Comparison of ENCODE assay signal across 10 cellular contexts in the genomic region with DNA sequence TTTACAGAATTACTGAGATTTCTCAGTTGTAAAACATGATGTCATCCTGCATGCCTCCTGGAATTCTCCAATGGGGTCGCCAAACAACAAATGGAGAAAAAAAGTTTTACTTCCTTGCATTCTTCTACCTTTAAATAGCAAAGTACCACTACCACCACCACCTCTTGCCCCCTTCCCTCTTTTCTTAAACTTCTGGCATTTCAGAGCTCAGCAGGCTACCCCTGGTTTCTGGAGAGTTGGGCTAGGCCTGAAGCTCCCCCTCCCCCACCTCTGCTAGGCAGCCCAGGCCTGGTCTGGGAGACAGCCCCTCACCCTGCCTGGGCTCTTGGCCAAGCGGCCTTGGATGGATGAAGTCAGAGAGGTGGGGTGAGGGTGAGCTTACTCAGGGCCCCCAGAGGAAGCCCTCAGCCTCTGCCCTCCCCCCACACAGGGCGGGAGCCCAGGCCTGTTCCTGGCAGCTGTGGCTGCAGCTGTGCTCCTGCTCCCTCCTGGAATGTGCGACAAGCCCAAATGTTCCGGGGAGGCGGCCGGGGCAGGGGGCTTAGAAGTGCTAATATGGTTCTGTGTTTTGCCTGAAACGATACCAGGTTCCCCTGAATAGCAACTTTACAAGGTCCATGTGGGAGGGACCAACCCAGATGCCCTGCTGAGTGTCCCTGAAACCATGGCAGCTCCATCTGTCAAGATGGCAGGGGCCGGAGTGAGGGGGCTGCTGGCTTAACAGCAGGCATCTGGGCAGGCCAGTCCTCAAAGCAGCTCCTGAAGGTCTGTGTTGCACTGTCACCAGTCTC. TPM values are rescaled to one million over a fixed set of nuclear protein-coding genes. Genes with fewer than 3 reads are reported as not detected.
DNase-seq lines count a peak whose midpoint lies in the region; ATAC-seq and TF ChIP-seq lines count a peak whose summit lies in the region.
"Had no signal": no experiment of that assay in that cellular context is flagged by ENCODE, and none has a peak within 500 bp of the region (broad histone marks: within the 10 kb centered on the region; RNA-seq: fewer than 3 reads in every experiment).

No MANE protein-coding gene starts in this region.

- DNase-seq in head of caudate nucleus: peak in 37 of 42 donors; percentile 15 to 84 (median 53)
- peak; percentile 88 to 97 (median 96) for DNase-seq in ovary
- DNase-seq in stimulated activated CD8-positive, alpha-beta memory T cell treated with anti-CD3 and anti-CD28 coated beads, Interleukin-4, amount 100 ng/mL, for 48 hours: no peak
- DNase-seq in activated CD8-positive, alpha-beta T cell treated with anti-CD3 and anti-CD28 coated beads, Interleukin-2, amount 10 ng/mL, durations not matched to agents 7 days and 5 days: no peak
- DNase-seq in RKO (ENCODE audit: low spot score): no peak

- H3K4me3 Mint-ChIP-seq in activated CD8-positive, alpha-beta T cell treated with anti-CD3 and anti-CD28 coated beads, Interleukin-2, amount 10 ng/mL, durations not matched to agents 7 days and 5 days: no peak overlapping the region
- H3K4me3 Mint-ChIP-seq: activated naive CD4-positive, alpha-beta T cell treated with anti-CD3 and anti-CD28 coated beads, Interleukin-2, amount 50 U/mL, for 24 hours; IgD-negative memory B cell had no signal

- no peak overlapping the region for H3K4me3 ChIP-seq in BLaER1 treated with 17β-estradiol and CSF1 and Interleukin-3, amounts not matched to agents 10 nM and 100 nM
- H3K4me3 ChIP-seq in ovary: no peak overlapping the region

- H3K9ac ChIP-seq in BLaER1 treated with 17β-estradiol and CSF1 and Interleukin-3, amounts not matched to agents 10 nM and 100 nM: peak overlapping the region in 2 of 11 experiments; percentile 11 to 18; a peak in 1 of 22 replicates

- H3K9me3 ChIP-seq in BLaER1 treated with 17β-estradiol and CSF1 and Interleukin-3, amounts not matched to agents 10 nM and 100 nM (replicated peaks in 1 of 11): no peaks in the 10 kb centered on the region
- no peaks in the 10 kb centered on the region for H3K9me3 ChIP-seq in ovary

- no peak for TF ChIP-seq EP300 in ovary (IDR thresholded peaks at IDR 0.05)

- H4K20me1 ChIP-seq in BLaER1 treated with 17β-estradiol and CSF1 and Interleukin-3, amounts not matched to agents 10 nM and 100 nM: no peaks in the 10 kb centered on the region

- peaks cover 27% of the 10 kb centered on the region for H3K4me1 Mint-ChIP-seq in activated CD8-positive, alpha-beta T cell treated with anti-CD3 and anti-CD28 coated beads, Interleukin-2, amount 10 ng/mL, durations not matched to agents 7 days and 5 days (ENCODE audit: low read depth)

- peaks cover 11 to 46% (median 20%) of the 10 kb centered on the region in 10 experiments for H3K4me1 ChIP-seq in BLaER1 treated with 17β-estradiol and CSF1 and Interleukin-3, amounts not matched to agents 10 nM and 100 nM
- H3K4me1 ChIP-seq in ovary (ENCODE audit: insufficient read depth): peaks cover 6% of the 10 kb centered on the region

- peaks cover 0 to 40% (median 8%) of the 10 kb centered on the region in 11 experiments; a peak in 11 of 22 replicates for H3K36me3 ChIP-seq in BLaER1 treated with 17β-estradiol and CSF1 and Interleukin-3, amounts not matched to agents 10 nM and 100 nM
- no peaks in the 10 kb centered on the region for H3K36me3 ChIP-seq in ovary

- H3K27me3 Mint-ChIP-seq in activated CD8-positive, alpha-beta T cell treated with anti-CD3 and anti-CD28 coated beads, Interleukin-2, amount 10 ng/mL, durations not matched to agents 7 days and 5 days (ENCODE audit: low read depth): peaks cover 6% of the 10 kb centered on the region
- H3K27me3 Mint-ChIP-seq: activated naive CD4-positive, alpha-beta T cell treated with anti-CD3 and anti-CD28 coated beads, Interleukin-2, amount 50 U/mL, for 24 hours; IgD-negative memory B cell had no signal

- no peaks in the 10 kb centered on the region for H3K9me3 Mint-ChIP-seq in activated CD8-positive, alpha-beta T cell treated with anti-CD3 and anti-CD28 coated beads, Interleukin-2, amount 10 ng/mL, durations not matched to agents 7 days and 5 days (ENCODE audit: insufficient read depth)
- H3K9me3 Mint-ChIP-seq: activated naive CD4-positive, alpha-beta T cell treated with anti-CD3 and anti-CD28 coated beads, Interleukin-2, amount 50 U/mL, for 24 hours; IgD-negative memory B cell had no signal

- 7 to 12% (median 7%) methylated on average over 9 of the region's 9 CpGs for WGBS in ovary, 3 donors

- CTCF ChIA-PET in activated CD8-positive, alpha-beta T cell treated with anti-CD3 and anti-CD28 coated beads, Interleukin-2, amount 10 ng/mL, durations not matched to agents 7 days and 5 days (lab: Charles Lee): interaction anchor here (0.7 to 9.5 kb wide), 7 partner anchors 11 to 108 kb away, joined by 3 to 304 read pairs (median 4); no protein-coding TSS in a partner anchor

- POLR2A ChIA-PET in activated CD8-positive, alpha-beta T cell treated with anti-CD3 and anti-CD28 coated beads, Interleukin-2, amount 10 ng/mL, durations not matched to agents 7 days and 5 days (lab: Charles Lee): interaction anchor here (0.9 to 2.0 kb wide), 3 partner anchors 11 to 95 kb away, joined by 4 to 7 read pairs (median 4); partner anchors contain the start of gene GNE

- intact Hi-C loops in head of caudate nucleus (cut with DNase I) (loop anchor here (10.0 kb wide), 1 partner anchor 128 kb away; the partner anchor contains the start of gene RECK), ovary (cut with DNase I) (no loop called here)

- H3K27ac Mint-ChIP-seq in activated CD8-positive, alpha-beta T cell treated with anti-CD3 and anti-CD28 coated beads, Interleukin-2, amount 10 ng/mL, durations not matched to agents 7 days and 5 days: no peak overlapping the region
- H3K27ac Mint-ChIP-seq: activated naive CD4-positive, alpha-beta T cell treated with anti-CD3 and anti-CD28 coated beads, Interleukin-2, amount 50 U/mL, for 24 hours had no signal

- peaks cover 34% of the 10 kb centered on the region for H3K36me3 Mint-ChIP-seq in activated CD8-positive, alpha-beta T cell treated with anti-CD3 and anti-CD28 coated beads, Interleukin-2, amount 10 ng/mL, durations not matched to agents 7 days and 5 days (ENCODE audit: low read depth)
- H3K36me3 Mint-ChIP-seq: activated naive CD4-positive, alpha-beta T cell treated with anti-CD3 and anti-CD28 coated beads, Interleukin-2, amount 50 U/mL, for 24 hours had no signal

- peak overlapping the region in 9 of 11 experiments; percentile 8 to 67 (median 47); a peak in 17 of 22 replicates for H3K4me2 ChIP-seq in BLaER1 treated with 17β-estradiol and CSF1 and Interleukin-3, amounts not matched to agents 10 nM and 100 nM

- no peak for TF ChIP-seq CTCF in ovary (IDR thresholded peaks at IDR 0.05)

- peak overlapping the region in 3 of 11 experiments; percentile 13 to 23 (median 16); a peak in 1 of 22 replicates for H3K27ac ChIP-seq in BLaER1 treated with 17β-estradiol and CSF1 and Interleukin-3, amounts not matched to agents 10 nM and 100 nM
- peak overlapping the region; percentile 46 to 76 for H3K27ac ChIP-seq in ovary

- no peaks in the 10 kb centered on the region for H3K27me3 ChIP-seq in BLaER1 treated with 17β-estradiol and CSF1 and Interleukin-3, amounts not matched to agents 10 nM and 100 nM
- no peaks in the 10 kb centered on the region for H3K27me3 ChIP-seq in ovary

- ATAC-seq in SK-N-SH treated with all-trans-retinoic acid at 6 μM for 48 hours (peak; percentile 41), GM21447 (IDR thresholded peaks at IDR 0.05; ENCODE audit: unreplicated experiment) (no peak)
- ATAC-seq in activated CD8-positive, alpha-beta T cell treated with anti-CD3 and anti-CD28 coated beads, Interleukin-2, amount 10 ng/mL, durations not matched to agents 7 days and 5 days: no peak

- no peak for TF ChIP-seq POLR2A in ovary (IDR thresholded peaks at IDR 0.05)

TF ChIP-seq in SK-N-SH treated with all-trans-retinoic acid at 6 μM for 48 hours, 23 proteins besides CTCF, POLR2A, EP300 and RAD21 (continues in another document):
- TF ChIP-seq POU6F1 (CRISPR knock-in tag; IDR thresholded peaks at IDR 0.05; ENCODE audit: borderline replicate concordance, low read depth): no peak

RNA-seq across cellular contexts. Expression of gene CCIN, which starts 5.9 kb away (rescaled TPM):
- total RNA-seq in ovary: under 1 TPM in 3 of 7 donors, not detected in 4; 0.15 to 0.28 (median 0.27) TPM
- polyA plus RNA-seq in ovary: under 1 TPM in 1 of 2 donors, not detected in 1; 0.33 TPM
- under 1 TPM; 0.13 to 0.32 TPM for total RNA-seq in activated CD8-positive, alpha-beta T cell treated with anti-CD3 and anti-CD28 coated beads, Interleukin-2, amount 10 ng/mL, durations not matched to agents 7 days and 5 days

RNA-seq across cellular contexts. Expression of gene GLIPR2, which starts 26.7 kb away (rescaled TPM):
- 10 to 100 TPM in 6 of 7 donors, 1 to 10 TPM in 1; 8.3 to 30.9 (median 16.0) TPM for total RNA-seq in ovary
- 10 to 100 TPM; 13.6 to 34.6 TPM for polyA plus RNA-seq in ovary
- 10 to 100 TPM; 67.8 to 73.0 TPM for total RNA-seq in activated CD8-positive, alpha-beta T cell treated with anti-CD3 and anti-CD28 coated beads, Interleukin-2, amount 10 ng/mL, durations not matched to agents 7 days and 5 days

RNA-seq across cellular contexts. Expression of gene CLTA, which starts 27.5 kb away (rescaled TPM):
- total RNA-seq in ovary: 100 to 1,000 TPM; 170 to 223 (median 202) TPM
- 100 to 1,000 TPM; 242 to 243 TPM for polyA plus RNA-seq in ovary
- total RNA-seq in activated CD8-positive, alpha-beta T cell treated with anti-CD3 and anti-CD28 coated beads, Interleukin-2, amount 10 ng/mL, durations not matched to agents 7 days and 5 days: 100 to 1,000 TPM; 167 to 170 TPM

Comparison
In these comparisons a context has a peak if more than half of its experiments do, and no peak if none do; other contexts are left out.
1. DNase-seq: peak in head of caudate nucleus (37 of 42) and ovary (5 of 5); none in stimulated activated CD8-positive, alpha-beta memory T cell treated with anti-CD3 and anti-CD28 coated beads, Interleukin-4, amount 100 ng/mL, for 48 hours (single experiment), activated CD8-positive, alpha-beta T cell treated with anti-CD3 and anti-CD28 coated beads, Interleukin-2, amount 10 ng/mL, durations not matched to agents 7 days and 5 days (single experiment) and RKO (single experiment).